ENCODE assay signal across 8 cellular contexts in genomic region chr4:2817701-2818350, GRCh38. TPM values are rescaled to one million over a fixed set of nuclear protein-coding genes. Genes with fewer than 3 reads are reported as not detected.
DNase-seq lines count a peak whose midpoint lies in the region; ATAC-seq and TF ChIP-seq lines count a peak whose summit lies in the region.

No MANE protein-coding gene starts in this region.

- CTCF ChIA-PET in activated CD8-positive, alpha-beta T cell treated with anti-CD3 and anti-CD28 coated beads for 36 hours (lab: Charles Lee): interaction anchor here (1.0 to 1.5 kb wide), 2 partner anchors 43 to 54 kb away, joined by 3 to 4 read pairs; no protein-coding TSS in a partner anchor

- H3K36me3 ChIP-seq in BLaER1 (peaks cover 33% of the 10 kb centered on the region), rectal smooth muscle tissue (ENCODE audit: control insufficient read depth, insufficient read depth, low read length) (no peaks in the 10 kb centered on the region)

- H3K27ac ChIP-seq in BLaER1 (peak overlapping the region; percentile 93), rectal smooth muscle tissue (ENCODE audit: low read depth, low read length) (no peak overlapping the region)

- H3K27ac Mint-ChIP-seq in activated CD8-positive, alpha-beta T cell treated with anti-CD3 and anti-CD28 coated beads for 36 hours: no peak overlapping the region

- H3K4me2 ChIP-seq in BLaER1: peak overlapping the region; percentile 88

- H3K4me1 Mint-ChIP-seq in activated CD8-positive, alpha-beta T cell treated with anti-CD3 and anti-CD28 coated beads for 36 hours (ENCODE audit: low read depth): peaks cover 57% of the 10 kb centered on the region

- peaks cover 42% of the 10 kb centered on the region for H3K36me3 Mint-ChIP-seq in activated CD8-positive, alpha-beta T cell treated with anti-CD3 and anti-CD28 coated beads for 36 hours (ENCODE audit: low read depth)

- no peaks in the 10 kb centered on the region for H3K9me3 Mint-ChIP-seq in activated CD8-positive, alpha-beta T cell treated with anti-CD3 and anti-CD28 coated beads for 36 hours

- peaks cover 86% of the 10 kb centered on the region for H4K20me1 ChIP-seq in BLaER1

- peak overlapping the region; percentile 73 for H3K4me3 Mint-ChIP-seq in activated CD8-positive, alpha-beta T cell treated with anti-CD3 and anti-CD28 coated beads for 36 hours

- no peaks in the 10 kb centered on the region for H3K9me3 ChIP-seq in BLaER1

- TF ChIP-seq CTCF in GM20000 (IDR thresholded peaks at IDR 0.05; ENCODE audit: extremely low read depth, missing control alignments): no peak
- TF ChIP-seq CTCF in activated CD8-positive, alpha-beta T cell treated with anti-CD3 and anti-CD28 coated beads for 36 hours (IDR thresholded peaks at IDR 0.05): no peak

- H3K27me3 ChIP-seq in BLaER1 (peaks cover 16% of the 10 kb centered on the region), rectal smooth muscle tissue (ENCODE audit: control insufficient read depth, insufficient read depth, low read length) (no peaks in the 10 kb centered on the region)

- POLR2A ChIA-PET in activated CD8-positive, alpha-beta T cell treated with anti-CD3 and anti-CD28 coated beads for 36 hours (lab: Charles Lee): interaction anchor here (0.6 to 2.2 kb wide), 10 partner anchors 9 to 30 kb away, joined by 3 to 10 read pairs (median 4); partner anchors contain the start of gene ADD1

- H3K4me1 ChIP-seq in BLaER1 (peaks cover 81% of the 10 kb centered on the region), rectal smooth muscle tissue (ENCODE audit: control insufficient read depth, insufficient read depth, low read length) (no peaks in the 10 kb centered on the region)

- H3K9ac ChIP-seq in BLaER1: peak overlapping the region; percentile 89
- H3K9ac ChIP-seq in rectal smooth muscle tissue (ENCODE audit: low read length): no peak overlapping the region

- H3K4me3 ChIP-seq in BLaER1 (peak overlapping the region; percentile 78), rectal smooth muscle tissue (ENCODE audit: low read length) (peak overlapping the region; percentile 63)

- H3K27me3 Mint-ChIP-seq in activated CD8-positive, alpha-beta T cell treated with anti-CD3 and anti-CD28 coated beads for 36 hours: no peaks in the 10 kb centered on the region

- ATAC-seq in activated CD8-positive, alpha-beta T cell treated with anti-CD3 and anti-CD28 coated beads for 36 hours: peak; percentile 49
- ATAC-seq in HG02870 (IDR thresholded peaks at IDR 0.05; ENCODE audit: unreplicated experiment): no peak

- DNase-seq in GM20000 (ENCODE audit: low spot score) (peak; percentile 86), glomerular visceral epithelial cell (ENCODE audit: extremely low spot score) (peak; percentile 53), Kasumi-1 (lab: John Stamatoyannopoulos, UW) (no peak), DMS79 treated with DMSO at 0.1 percent for 48 hours (lab: John Stamatoyannopoulos, UW) (no peak)
- no peak for DNase-seq in activated CD8-positive, alpha-beta T cell treated with anti-CD3 and anti-CD28 coated beads for 36 hours

- intact Hi-C loops in activated CD8-positive, alpha-beta T cell treated with anti-CD3 and anti-CD28 coated beads for 36 hours (cut with micrococcal nuclease): no loop called here

RNA-seq across cellular contexts. Expression of gene SH3BP2, which starts 24.9 kb away (rescaled TPM):
- total RNA-seq in activated CD8-positive, alpha-beta T cell treated with anti-CD3 and anti-CD28 coated beads for 36 hours: 10 to 100 TPM; 54.8 to 59.0 TPM

RNA-seq across cellular contexts. Expression of gene ADD1, which starts 25.8 kb away (rescaled TPM):
- total RNA-seq in activated CD8-positive, alpha-beta T cell treated with anti-CD3 and anti-CD28 coated beads for 36 hours: 100 to 1,000 TPM; 149 to 154 TPM

Comparison
In these comparisons a context has a peak if more than half of its experiments do, and no peak if none do; other contexts are left out.
1. DNase-seq: peak in GM20000 (single experiment) and glomerular visceral epithelial cell (single experiment); none in activated CD8-positive, alpha-beta T cell treated with anti-CD3 and anti-CD28 coated beads for 36 hours (single experiment), Kasumi-1 (0 of 2) and DMS79 treated with DMSO at 0.1 percent for 48 hours (single experiment).